17 cellular contexts compared by ENCODE assay signal in genomic region chr22:29165336-29166060, GRCh38. TPM values are rescaled to one million over a fixed set of nuclear protein-coding genes. Genes with fewer than 3 reads are reported as not detected.
DNase-seq lines count a peak whose midpoint lies in the region; ATAC-seq, FAIRE-seq and TF ChIP-seq lines count a peak whose summit lies in the region.
"Had no signal": no experiment of that assay in that cellular context is flagged by ENCODE, and none has a peak within 500 bp of the region (broad histone marks: within the 10 kb centered on the region; RNA-seq: fewer than 3 reads in every experiment).

No MANE protein-coding gene starts in this region.

- no peaks in the 10 kb centered on the region for H3K9me3 ChIP-seq in upper lobe of right lung

- H3K4me1 ChIP-seq in upper lobe of right lung, result no peaks in the 10 kb centered on the region

- DNase-seq in GM19239 (ENCODE audit: insufficient read length, low spot score), result no peak
- DNase-seq in NB4 (ENCODE audit: low read depth), result peak; percentile 46
- peak; percentile 54 to 70 for DNase-seq in erythroblast (lab: John Stamatoyannopoulos, UW)
- peak; percentile 20 for DNase-seq in upper lobe of right lung
- no peak for DNase-seq in stimulated activated CD4-positive, alpha-beta T cell treated with anti-CD3 and anti-CD28 coated beads, Interleukin-2, amount 100 ng/mL, for 24 hours
- no peak for DNase-seq in NCI-H748 (lab: John Stamatoyannopoulos, UW; ENCODE audit: unreplicated experiment)
- no peak for DNase-seq in hepatic stellate cell (ENCODE audit: low spot score)
- DNase-seq: ACHN, DMS79, H9, NCI-H1417 treated with DMSO at 0.1 percent for 48 hours, NCI-H2029, NCI-H345, NCI-H524 treated with DMSO at 0.1 percent for 48 hours, PC-3, RPMI8226 had no signal

- H3K36me3 ChIP-seq in upper lobe of right lung, result no peaks in the 10 kb centered on the region

- H3K27me3 ChIP-seq in upper lobe of right lung, result no peaks in the 10 kb centered on the region

- peak; percentile 78 for FAIRE-seq in GM19239 (lab: Jason Lieb, UNC)

- H3K4me3 ChIP-seq in NB4 (ENCODE audit: low read depth, low read length), result no peak overlapping the region
- H3K4me3 ChIP-seq in upper lobe of right lung, result no peak overlapping the region

- H3K27ac ChIP-seq in upper lobe of right lung, result no peak overlapping the region
- H3K27ac ChIP-seq: C4-2B had no signal

- intact Hi-C loops in upper lobe of right lung (cut with DNase I), result no loop called here

- no peak for ATAC-seq in upper lobe of right lung
- ATAC-seq: PC-3 had no signal

- TF ChIP-seq CTCF in NB4 (IDR thresholded peaks at IDR 0.05; ENCODE audit: low read depth, low read length) (no peak), upper lobe of right lung (IDR thresholded peaks at IDR 0.05) (no peak)

- TF ChIP-seq POLR2A in NB4 (IDR thresholded peaks at IDR 0.05; ENCODE audit: extremely low read depth, insufficient read length), result no peak
- TF ChIP-seq POLR2A in erythroblast (IDR thresholded peaks at IDR 0.05; ENCODE audit: low read length), result no peak

RNA-seq across cellular contexts. Expression of gene EMID1, which starts 40.2 kb away (rescaled TPM):
- total RNA-seq in upper lobe of right lung, result 15.2 TPM

Comparison
In these comparisons a context has a peak if more than half of its experiments do, and no peak if none do; other contexts are left out.
1. DNase-seq: peak in NB4 (single experiment), erythroblast (2 of 2) and upper lobe of right lung (single experiment); none in GM19239 (single experiment), stimulated activated CD4-positive, alpha-beta T cell treated with anti-CD3 and anti-CD28 coated beads, Interleukin-2, amount 100 ng/mL, for 24 hours (0 of 2), NCI-H748 (single experiment) and hepatic stellate cell (single experiment).